8 cellular contexts compared by ENCODE assay signal in genomic region chr15:42493694-42494093, GRCh38. TPM values are rescaled to one million over a fixed set of nuclear protein-coding genes. Genes with fewer than 3 reads are reported as not detected.
DNase-seq lines count a peak whose midpoint lies in the region; ATAC-seq, FAIRE-seq and TF ChIP-seq lines count a peak whose summit lies in the region.

No MANE protein-coding gene starts in this region.

- peak overlapping the region; percentile 0 for H3K4me2 ChIP-seq in endothelial cell of umbilical vein (ENCODE audit: insufficient read depth, low read length)

- H3K79me2 ChIP-seq in endothelial cell of umbilical vein (ENCODE audit: control insufficient read depth, insufficient read depth, low read length), result peaks cover 52% of the 10 kb centered on the region

- DNase-seq in activated CD4-positive, alpha-beta T cell treated with anti-CD3 and anti-CD28 coated beads for 36 hours, result no peak
- DNase-seq in activated CD4-positive, alpha-beta T cell treated with anti-CD3 and anti-CD28 coated beads, Interleukin-2, amount 50 U/mL, for 48 hours, result no peak
- no peak for DNase-seq in Panc1 (ENCODE audit: low read depth, low spot score)
- no peak for DNase-seq in endothelial cell of umbilical vein (ENCODE audit: low read depth, low spot score)
- no peak for DNase-seq in stimulated activated effector memory CD8-positive, alpha-beta T cell treated with anti-CD3 and anti-CD28 coated beads, Interleukin-12 subunit alpha, Interleukin-12 subunit beta, amount 100 ng/mL, for 72 hours (ENCODE audit: low spot score in 2 of 2)
- DNase-seq in NCI-H748 (lab: John Stamatoyannopoulos, UW; ENCODE audit: unreplicated experiment), result no peak
- no peak for DNase-seq in HCEC 1CT

- peak overlapping the region; percentile 59 for H3K27ac Mint-ChIP-seq in activated CD4-positive, alpha-beta T cell treated with anti-CD3 and anti-CD28 coated beads for 36 hours
- peak overlapping the region; percentile 0 for H3K27ac Mint-ChIP-seq in stimulated activated effector memory CD8-positive, alpha-beta T cell treated with anti-CD3 and anti-CD28 coated beads, Interleukin-12 subunit alpha, Interleukin-12 subunit beta, amount 100 ng/mL, for 72 hours

- H3K4me3 ChIP-seq in Panc1 (ENCODE audit: low read depth in 2 of 2, low read length in 2 of 2) (no peak overlapping the region), endothelial cell of umbilical vein (replicated peaks in 1 of 3; ENCODE audit: insufficient read depth in 1 of 3, low read depth in 1 of 3, low read length in 3 of 3) (no peak overlapping the region)

- no peak for ATAC-seq in activated CD4-positive, alpha-beta T cell treated with anti-CD3 and anti-CD28 coated beads for 36 hours
- no peak for ATAC-seq in Panc1
- ATAC-seq in stimulated activated effector memory CD8-positive, alpha-beta T cell treated with anti-CD3 and anti-CD28 coated beads, Interleukin-12 subunit alpha, Interleukin-12 subunit beta, amount 100 ng/mL, for 72 hours, result no peak
- ATAC-seq in GM18505 (IDR thresholded peaks at IDR 0.05; ENCODE audit: unreplicated experiment), result no peak

- H3K4me1 Mint-ChIP-seq in activated CD4-positive, alpha-beta T cell treated with anti-CD3 and anti-CD28 coated beads for 36 hours, result peaks cover 61% of the 10 kb centered on the region
- H3K4me1 Mint-ChIP-seq in stimulated activated effector memory CD8-positive, alpha-beta T cell treated with anti-CD3 and anti-CD28 coated beads, Interleukin-12 subunit alpha, Interleukin-12 subunit beta, amount 100 ng/mL, for 72 hours, result peaks cover 47% of the 10 kb centered on the region

- H3K9me3 ChIP-seq in Panc1 (ENCODE audit: control insufficient read depth, insufficient read depth, low read depth, low read length) (no peaks in the 10 kb centered on the region), endothelial cell of umbilical vein (replicated peaks; ENCODE audit: control insufficient read depth, insufficient read depth, low read length) (no peaks in the 10 kb centered on the region)

- BruUV-seq in Panc1 (replicated peaks; lab: Mats Ljungman, UMichigan) (no TSS peak), endothelial cell of umbilical vein (replicated peaks; lab: Mats Ljungman, UMichigan) (no TSS peak)

- H4K20me1 ChIP-seq in endothelial cell of umbilical vein (replicated peaks; ENCODE audit: control insufficient read depth, extremely low read depth, insufficient read depth, low read length), result no peaks in the 10 kb centered on the region

- no peaks in the 10 kb centered on the region for H3K9me1 ChIP-seq in endothelial cell of umbilical vein (replicated peaks; ENCODE audit: control insufficient read depth, extremely low read depth, insufficient read depth, low read length)

- H3K9me3 Mint-ChIP-seq in activated CD4-positive, alpha-beta T cell treated with anti-CD3 and anti-CD28 coated beads for 36 hours (ENCODE audit: low read depth), result no peaks in the 10 kb centered on the region
- H3K9me3 Mint-ChIP-seq in stimulated activated effector memory CD8-positive, alpha-beta T cell treated with anti-CD3 and anti-CD28 coated beads, Interleukin-12 subunit alpha, Interleukin-12 subunit beta, amount 100 ng/mL, for 72 hours, result no peaks in the 10 kb centered on the region

- dilution Hi-C loops in endothelial cell of umbilical vein (cut with MboI; ENCODE audit: extremely low pct_ligation_motif_present, low sequenced_read_pairs), result no loop called here

- FAIRE-seq in endothelial cell of umbilical vein (lab: Jason Lieb, UNC), result peak; percentile 4

- TF ChIP-seq POLR2A in endothelial cell of umbilical vein (IDR thresholded peaks at IDR 0.05; ENCODE audit: low read depth, low read length), result no peak
- TF ChIP-seq POLR2A in GM18505 (IDR thresholded peaks at IDR 0.05; ENCODE audit: borderline replicate concordance, extremely low read depth, insufficient read depth, insufficient read length), result no peak

- peak overlapping the region; percentile 62 for H2AFZ ChIP-seq in endothelial cell of umbilical vein (ENCODE audit: low read depth, low read length)

- in situ Hi-C loops in Panc1 (cut with HindIII; ENCODE audit: low pct_unique_long_range_greater_than_20kb, low sequenced_read_pairs), result no loop called here

- intact Hi-C loops in activated CD4-positive, alpha-beta T cell treated with anti-CD3 and anti-CD28 coated beads for 36 hours (cut with DNase I, micrococcal nuclease), result loop anchor here in 1 of 2 experiments (2.0 to 10.0 kb wide), 5 partner anchors 159 to 1089 kb away; partner anchors contain the start of genes EHD4, NDUFAF1 and TTBK2
- intact Hi-C loops in Panc1 (cut with micrococcal nuclease; ENCODE audit: unreplicated experiment) (no loop called here), endothelial cell of umbilical vein (cut with micrococcal nuclease) (loop anchor here (2.0 to 5.0 kb wide), 3 partner anchors 17 to 221 kb away; partner anchors contain the start of genes GANC, HAUS2, LRRC57 and TMEM87A)

- H3K27me3 ChIP-seq in Panc1 (ENCODE audit: control insufficient read depth, insufficient read depth, low read length) (no peaks in the 10 kb centered on the region), endothelial cell of umbilical vein (ENCODE audit: control insufficient read depth in 2 of 2, insufficient read depth in 2 of 2, low read length in 2 of 2) (no peaks in the 10 kb centered on the region)

- no peak for TF ChIP-seq CTCF in Panc1 (IDR thresholded peaks at IDR 0.05)
- no peak for TF ChIP-seq CTCF in endothelial cell of umbilical vein (IDR thresholded peaks at IDR 0.05; ENCODE audit: extremely low read depth in 1 of 2, insufficient read depth in 1 of 2, low read depth in 1 of 2, low read length in 2 of 2)

- CTCF ChIA-PET in activated CD4-positive, alpha-beta T cell treated with anti-CD3 and anti-CD28 coated beads for 36 hours (lab: Charles Lee), result interaction anchor here (0.6 kb wide), 1 partner anchor 8 kb away, joined by 3 read pairs; no protein-coding TSS in a partner anchor
- CTCF ChIA-PET in Panc1 (lab: Charles Lee), result no interaction called here
- CTCF ChIA-PET in endothelial cell of umbilical vein (lab: Charles Lee), result interaction anchor here (1.6 kb wide), 1 partner anchor 55 kb away, joined by 6 read pairs; the partner anchor contains the start of genes HAUS2 and LRRC57

- H3K4me3 Mint-ChIP-seq in activated CD4-positive, alpha-beta T cell treated with anti-CD3 and anti-CD28 coated beads for 36 hours, result peak overlapping the region; percentile 2
- H3K4me3 Mint-ChIP-seq in stimulated activated effector memory CD8-positive, alpha-beta T cell treated with anti-CD3 and anti-CD28 coated beads, Interleukin-12 subunit alpha, Interleukin-12 subunit beta, amount 100 ng/mL, for 72 hours, result no peak overlapping the region

- H3K4me1 ChIP-seq in Panc1 (ENCODE audit: control insufficient read depth, insufficient read depth, low read length), result peaks cover 21% of the 10 kb centered on the region
- peaks cover 52% of the 10 kb centered on the region for H3K4me1 ChIP-seq in endothelial cell of umbilical vein (ENCODE audit: control insufficient read depth, extremely low read depth, insufficient read depth, low read length)

- H3K27ac ChIP-seq in Panc1 (ENCODE audit: low read length) (peak overlapping the region; percentile 52; the same call in 1 of the 2 replicates), endothelial cell of umbilical vein (ENCODE audit: insufficient read depth, low read depth, low read length) (peak overlapping the region; percentile 95)

- no peak overlapping the region for H3K9ac ChIP-seq in endothelial cell of umbilical vein (replicated peaks; ENCODE audit: extremely low read depth, insufficient read depth, low read length)

- H3K27me3 Mint-ChIP-seq in activated CD4-positive, alpha-beta T cell treated with anti-CD3 and anti-CD28 coated beads for 36 hours, result no peaks in the 10 kb centered on the region

- peaks cover 2% of the 10 kb centered on the region; the same call in 1 of the 2 replicates for H3K36me3 ChIP-seq in Panc1 (ENCODE audit: control insufficient read depth, insufficient read depth, low read length)
- H3K36me3 ChIP-seq in endothelial cell of umbilical vein (ENCODE audit: control insufficient read depth in 2 of 2, extremely low read depth in 1 of 2, insufficient read depth in 2 of 2, low read length in 2 of 2), result peaks cover 0 to 2% of the 10 kb centered on the region in 2 experiments

- POLR2A ChIA-PET in activated CD4-positive, alpha-beta T cell treated with anti-CD3 and anti-CD28 coated beads for 36 hours (lab: Charles Lee), result no interaction called here
- POLR2A ChIA-PET in Panc1 (lab: Charles Lee) (interaction anchor here (0.7 kb wide), 1 partner anchor 101 kb away, joined by 12 read pairs; no protein-coding TSS in a partner anchor), endothelial cell of umbilical vein (lab: Charles Lee) (no interaction called here)

- peaks cover 7% of the 10 kb centered on the region for H3K36me3 Mint-ChIP-seq in activated CD4-positive, alpha-beta T cell treated with anti-CD3 and anti-CD28 coated beads for 36 hours (ENCODE audit: low read depth)
- H3K36me3 Mint-ChIP-seq in stimulated activated effector memory CD8-positive, alpha-beta T cell treated with anti-CD3 and anti-CD28 coated beads, Interleukin-12 subunit alpha, Interleukin-12 subunit beta, amount 100 ng/mL, for 72 hours, result peaks cover 19% of the 10 kb centered on the region

RNA-seq across cellular contexts. Expression of gene SNAP23, which starts 1.7 kb away (rescaled TPM):
- total RNA-seq in activated CD4-positive, alpha-beta T cell treated with anti-CD3 and anti-CD28 coated beads for 36 hours, result 10 to 100 TPM; 45.5 to 77.5 TPM
- total RNA-seq in Panc1 (2021; ENCODE audit: unreplicated experiment), result 48.9 TPM
- 49.3 TPM for polyA plus RNA-seq in Panc1 (2012; ENCODE audit: insufficient read length)
- 126 and 141 TPM in 2 replicates for total RNA-seq in endothelial cell of umbilical vein
- polyA plus RNA-seq in endothelial cell of umbilical vein, result 56.5 and 152 TPM in 2 replicates
- 72.1 and 79.9 TPM in 2 replicates for polyA plus RNA-seq in endothelial cell of umbilical vein (2011; cell fraction: cytosol; rRNA removed)
- polyA plus RNA-seq in endothelial cell of umbilical vein (2011; cell fraction: nucleus; rRNA removed), result 115 and 178 TPM in 2 replicates
- polyA plus RNA-seq in endothelial cell of umbilical vein (2012), result 152 and 194 TPM in 2 replicates
- 60.5 and 68.5 TPM in 2 replicates for polyA minus RNA-seq in endothelial cell of umbilical vein
- polyA minus RNA-seq in endothelial cell of umbilical vein (2011; cell fraction: cytosol; rRNA and poly(A)+ RNA removed), result 11.0 TPM
- polyA minus RNA-seq in endothelial cell of umbilical vein (2011; cell fraction: nucleus; rRNA and poly(A)+ RNA removed), result 54.5 and 72.7 TPM in 2 replicates

RNA-seq across cellular contexts. Expression of gene ZNF106, which starts 2.8 kb away (rescaled TPM):
- 10 to 100 TPM; 52.9 to 62.7 TPM for total RNA-seq in activated CD4-positive, alpha-beta T cell treated with anti-CD3 and anti-CD28 coated beads for 36 hours
- 64.3 TPM for total RNA-seq in Panc1 (2021; ENCODE audit: unreplicated experiment)
- polyA plus RNA-seq in Panc1 (2012; ENCODE audit: insufficient read length), result 22.6 TPM
- total RNA-seq in endothelial cell of umbilical vein, result 51.2 and 53.5 TPM in 2 replicates
- 16.7 and 18.9 TPM in 2 replicates for polyA plus RNA-seq in endothelial cell of umbilical vein
- 16.3 and 17.3 TPM in 2 replicates for polyA plus RNA-seq in endothelial cell of umbilical vein (2011; cell fraction: cytosol; rRNA removed)
- 17.8 and 18.5 TPM in 2 replicates for polyA plus RNA-seq in endothelial cell of umbilical vein (2011; cell fraction: nucleus; rRNA removed)
- 29.7 and 40.7 TPM in 2 replicates for polyA plus RNA-seq in endothelial cell of umbilical vein (2012)
- 86.9 and 96.7 TPM in 2 replicates for polyA minus RNA-seq in endothelial cell of umbilical vein
- 48.4 TPM for polyA minus RNA-seq in endothelial cell of umbilical vein (2011; cell fraction: cytosol; rRNA and poly(A)+ RNA removed)
- polyA minus RNA-seq in endothelial cell of umbilical vein (2011; cell fraction: nucleus; rRNA and poly(A)+ RNA removed), result 33.3 and 54.0 TPM in 2 replicates

RNA-seq across cellular contexts. Expression of gene LRRC57, which starts 54.9 kb away (rescaled TPM):
- 10 to 100 TPM; 14.8 to 15.2 TPM for total RNA-seq in activated CD4-positive, alpha-beta T cell treated with anti-CD3 and anti-CD28 coated beads for 36 hours
- total RNA-seq in Panc1 (2021; ENCODE audit: unreplicated experiment) (39.2 TPM), endothelial cell of umbilical vein (32.8 and 39.2 TPM in 2 replicates)
- polyA plus RNA-seq in Panc1 (2012; ENCODE audit: insufficient read length), result 13.2 TPM
- 11.2 and 13.4 TPM in 2 replicates for polyA plus RNA-seq in endothelial cell of umbilical vein
- 17.5 and 19.2 TPM in 2 replicates for polyA plus RNA-seq in endothelial cell of umbilical vein (2011; cell fraction: cytosol; rRNA removed)
- polyA plus RNA-seq in endothelial cell of umbilical vein (2011; cell fraction: nucleus; rRNA removed), result 11.2 and 12.3 TPM in 2 replicates
- 12.6 and 19.2 TPM in 2 replicates for polyA plus RNA-seq in endothelial cell of umbilical vein (2012)
- polyA minus RNA-seq in endothelial cell of umbilical vein, result 10.5 and 12.2 TPM in 2 replicates
- 8.5 TPM for polyA minus RNA-seq in endothelial cell of umbilical vein (2011; cell fraction: cytosol; rRNA and poly(A)+ RNA removed)
- 4.9 and 9.5 TPM in 2 replicates for polyA minus RNA-seq in endothelial cell of umbilical vein (2011; cell fraction: nucleus; rRNA and poly(A)+ RNA removed)

RNA-seq across cellular contexts. Expression of gene HAUS2, which starts 54.9 kb away (rescaled TPM):
- 10 to 100 TPM; 46.1 to 55.1 TPM for total RNA-seq in activated CD4-positive, alpha-beta T cell treated with anti-CD3 and anti-CD28 coated beads for 36 hours
- total RNA-seq in Panc1 (2021; ENCODE audit: unreplicated experiment) (42.4 TPM), endothelial cell of umbilical vein (33.5 and 37.8 TPM in 2 replicates)
- 12.1 TPM for polyA plus RNA-seq in Panc1 (2012; ENCODE audit: insufficient read length)
- polyA plus RNA-seq in endothelial cell of umbilical vein, result 9.9 and 12.6 TPM in 2 replicates
- polyA plus RNA-seq in endothelial cell of umbilical vein (2011; cell fraction: cytosol; rRNA removed), result 21.0 and 21.6 TPM in 2 replicates
- polyA plus RNA-seq in endothelial cell of umbilical vein (2011; cell fraction: nucleus; rRNA removed), result 8.0 and 11.9 TPM in 2 replicates
- polyA plus RNA-seq in endothelial cell of umbilical vein (2012), result 18.0 and 30.5 TPM in 2 replicates
- polyA minus RNA-seq in endothelial cell of umbilical vein, result 6.0 and 8.8 TPM in 2 replicates
- polyA minus RNA-seq in endothelial cell of umbilical vein (2011; cell fraction: cytosol; rRNA and poly(A)+ RNA removed), result 13.2 TPM
- polyA minus RNA-seq in endothelial cell of umbilical vein (2011; cell fraction: nucleus; rRNA and poly(A)+ RNA removed), result 5.6 and 8.0 TPM in 2 replicates
